8 cellular contexts compared by ENCODE assay signal in genomic region chr7:35072950-35073827, GRCh38. TPM values are rescaled to one million over a fixed set of nuclear protein-coding genes. Genes with fewer than 3 reads are reported as not detected.
DNase-seq lines count a peak whose midpoint lies in the region; ATAC-seq, FAIRE-seq and TF ChIP-seq lines count a peak whose summit lies in the region.
"Not testable (repeated sequence)": the region's sequence is repeated elsewhere in the genome, so short reads cannot be mapped to it uniquely, and the experiment has no call there.

No MANE protein-coding gene starts in this region.

- not testable (repeated sequence) for H3K27me3 ChIP-seq in MM.1S (replicated peaks; ENCODE audit: insufficient read depth, low read length)

- H3K27ac Mint-ChIP-seq in activated B cell treated with CpG ODN at 0.5 μM for 24 hours, result not testable (repeated sequence)

- not testable (repeated sequence) for H3K9me3 ChIP-seq in MM.1S (replicated peaks; ENCODE audit: insufficient read depth, low read length)

- peak; percentile 11; the same call in 1 of the 2 replicates for TF ChIP-seq CTCF in MM.1S (IDR thresholded peaks at IDR 0.05; ENCODE audit: low read length)
- TF ChIP-seq CTCF in activated B cell treated with CpG ODN at 0.5 μM for 24 hours (IDR thresholded peaks at IDR 0.05); epithelial cell of esophagus (IDR thresholded peaks at IDR 0.05; ENCODE audit: insufficient read depth, low read depth, low read length, missing control alignments): not testable (repeated sequence)

- peaks cover 26% of the 10 kb centered on the region for H3K27me3 Mint-ChIP-seq in activated B cell treated with CpG ODN at 0.5 μM for 24 hours

- H3K27ac ChIP-seq in MM.1S (ENCODE audit: low read length), result not testable (repeated sequence)

- CTCF ChIA-PET in activated B cell treated with CpG ODN at 0.5 μM for 24 hours (lab: Charles Lee), result not testable (repeated sequence)

- not testable (repeated sequence) for H3K4me1 Mint-ChIP-seq in activated B cell treated with CpG ODN at 0.5 μM for 24 hours

- H2AFZ ChIP-seq in MM.1S (ENCODE audit: low read length), result not testable (repeated sequence)

- H3K36me3 ChIP-seq in MM.1S (replicated peaks; ENCODE audit: insufficient read depth, low read length), result not testable (repeated sequence)

- not testable (repeated sequence) for H4K20me1 ChIP-seq in MM.1S (ENCODE audit: insufficient read depth, low read length)

- TF ChIP-seq POLR2A in H54 (IDR thresholded peaks at IDR 0.05; ENCODE audit: low read depth, low read length), result not testable (repeated sequence)

- not testable (repeated sequence) for H3K4me1 ChIP-seq in MM.1S (ENCODE audit: low read length)

- FAIRE-seq in H54 (lab: Jason Lieb, UNC), result peak; percentile 11

- H3K9ac ChIP-seq in MM.1S (ENCODE audit: low read length), result not testable (repeated sequence)

- H3K4me3 Mint-ChIP-seq in activated B cell treated with CpG ODN at 0.5 μM for 24 hours, result peak overlapping the region; percentile 19

- H3F3A ChIP-seq in MM.1S (ENCODE audit: insufficient read depth, low read length), result not testable (repeated sequence)

- H3K36me3 Mint-ChIP-seq in activated B cell treated with CpG ODN at 0.5 μM for 24 hours (ENCODE audit: low read depth), result not testable (repeated sequence)

- H3K79me2 ChIP-seq in MM.1S (ENCODE audit: low read length), result not testable (repeated sequence)

- not testable (repeated sequence) for H3K4me2 ChIP-seq in MM.1S (ENCODE audit: low read depth, low read length)

- H3K4me3 ChIP-seq in MM.1S (ENCODE audit: low read length); epithelial cell of esophagus (ENCODE audit: low read length): not testable (repeated sequence)

- intact Hi-C loops in activated B cell treated with CpG ODN at 0.5 μM for 24 hours (cut with micrococcal nuclease), result loop anchor here (1.0 to 10.0 kb wide), 3 partner anchors 464 to 902 kb away; no protein-coding TSS in a partner anchor

- not testable (repeated sequence) for H3K9me3 Mint-ChIP-seq in activated B cell treated with CpG ODN at 0.5 μM for 24 hours

- not testable (repeated sequence) for H3K9me2 ChIP-seq in MM.1S (replicated peaks; ENCODE audit: insufficient read depth, low read length)

- POLR2A ChIA-PET in activated B cell treated with CpG ODN at 0.5 μM for 24 hours (lab: Charles Lee), result not testable (repeated sequence)

- DNase-seq in DMS53 treated with DMSO at 0.1 percent for 48 hours (lab: John Stamatoyannopoulos, UW; ENCODE audit: unreplicated experiment) (peak; percentile 60), MM.1S (peak; percentile 39), NCI-H82 treated with DMSO at 0.1 percent for 48 hours (lab: John Stamatoyannopoulos, UW; ENCODE audit: unreplicated experiment) (peak; percentile 0), epithelial cell of esophagus (ENCODE audit: low read depth) (peak; percentile 37), stromal cell of bone marrow (ENCODE audit: low read depth) (peak; percentile 9)
- DNase-seq in H54 (ENCODE audit: insufficient read length, low spot score); activated B cell treated with CpG ODN at 0.5 μM for 24 hours; left lobe of liver (ENCODE audit: low spot score): not testable (repeated sequence)

- ATAC-seq in activated B cell treated with CpG ODN at 0.5 μM for 24 hours (ENCODE audit: low read depth) (peak; percentile 54), left lobe of liver (peak; percentile 90)

RNA-seq across cellular contexts. Expression of gene DPY19L1, which starts 35.9 kb away (rescaled TPM):
- total RNA-seq in activated B cell treated with CpG ODN at 0.5 μM for 24 hours, result 10.0 and 13.6 TPM in 2 replicates
- 17.8 TPM for total RNA-seq in left lobe of liver
